In the genomic region with DNA sequence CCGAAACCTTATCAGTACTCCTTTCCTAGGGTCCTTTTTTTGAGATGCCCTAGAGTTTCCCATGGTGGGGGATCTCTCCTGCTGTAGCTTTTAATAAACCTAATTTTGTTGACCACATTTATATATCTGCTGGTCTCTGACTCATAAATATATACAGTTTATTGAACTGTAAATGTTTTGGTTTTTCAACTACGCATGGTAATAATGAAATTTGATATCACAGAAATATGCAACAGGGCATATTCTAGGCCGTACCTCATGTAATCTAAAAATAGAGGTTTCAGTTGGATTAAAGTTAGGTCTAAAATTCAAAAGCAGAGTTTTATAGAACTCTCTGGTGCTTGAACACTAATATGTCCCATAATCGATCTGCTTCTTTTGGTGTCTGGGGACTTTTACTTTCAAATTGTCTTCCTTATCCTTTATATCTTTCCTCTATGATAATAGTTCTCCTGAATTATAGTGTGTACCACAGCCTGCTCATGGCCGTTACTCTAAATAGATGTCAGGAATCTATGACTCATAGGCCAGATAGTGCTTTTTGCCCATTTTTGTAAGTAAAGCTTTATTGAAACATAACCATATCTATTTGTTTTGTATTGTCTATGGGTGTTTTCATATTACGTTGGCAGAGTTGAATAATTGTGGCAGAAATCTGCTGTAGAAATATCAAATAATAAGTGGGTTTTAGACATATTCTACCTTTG, we compare ENCODE assay signal across 15 cellular contexts.
DNase-seq lines count a peak whose midpoint lies in the region; ATAC-seq lines count a peak whose summit lies in the region.
"Had no signal": no experiment of that assay in that cellular context is flagged by ENCODE, and none has a peak within 500 bp of the region (broad histone marks: within the 10 kb centered on the region; RNA-seq: fewer than 3 reads in every experiment).

No MANE protein-coding gene starts in this region.

- no peak for ATAC-seq in HG03521 (IDR thresholded peaks at IDR 0.05; ENCODE audit: unreplicated experiment)
- ATAC-seq: A549, HCT116, HepG2 had no signal

- DNase-seq in ELR (ENCODE audit: low read depth) (peak; percentile 40), LHCN-M2 (ENCODE audit: low read depth) (peak; percentile 72), amniotic epithelial cell (ENCODE audit: low read depth) (peak; percentile 52), fibroblast of the conjunctiva (ENCODE audit: low read depth) (peak; percentile 1), NOMO-1 treated with dmso at 0.1 percent for 144 hours (lab: John Stamatoyannopoulos, UW; ENCODE audit: unreplicated experiment) (no peak), T1000 (lab: John Stamatoyannopoulos, UW) (no peak), GM19238 (ENCODE audit: insufficient read length, low spot score) (no peak)
- DNase-seq: COR-L47, DMS79, NCI-H1092, PC-9 had no signal

Comparison
In these comparisons a context has a peak if more than half of its experiments do, and no peak if none do; other contexts are left out.
1. DNase-seq: peak in ELR (single experiment), LHCN-M2 (single experiment), amniotic epithelial cell (single experiment) and fibroblast of the conjunctiva (single experiment); none in NOMO-1 treated with dmso at 0.1 percent for 144 hours (single experiment), T1000 (single experiment) and GM19238 (single experiment).